2 cellular contexts compared by ENCODE assay signal in the genomic region with DNA sequence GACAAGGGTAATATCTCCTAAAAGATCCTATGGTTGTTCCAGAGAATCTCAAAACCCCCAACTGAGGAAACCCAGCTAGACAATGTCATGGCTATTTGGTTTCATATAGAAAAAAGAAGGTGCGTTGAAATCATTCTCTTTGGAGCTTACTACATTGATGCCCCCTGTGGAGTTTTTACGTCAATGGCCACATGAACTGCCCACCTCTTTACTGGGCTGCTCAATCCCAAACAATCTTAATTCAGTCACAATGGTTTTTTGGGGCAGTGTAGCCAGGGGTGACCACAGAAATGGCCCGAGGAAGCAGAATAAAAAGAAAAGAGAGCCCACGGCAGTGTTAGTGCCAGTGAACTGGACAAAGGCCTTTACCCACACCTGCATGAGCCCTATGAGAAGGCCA.
TF ChIP-seq lines count a peak whose summit lies in the region.

No MANE protein-coding gene starts in this region.

TF ChIP-seq in HepG2, 621 proteins besides CTCF, POLR2A, EP300 and RAD21:
- no peak for TF ChIP-seq NR2F1 (CRISPR knock-in tag; IDR thresholded peaks at IDR 0.05)
- TF ChIP-seq ZBTB7A (CRISPR knock-in tag; IDR thresholded peaks at IDR 0.05) = no peak
- TF ChIP-seq ZNF138 (CRISPR knock-in tag; IDR thresholded peaks at IDR 0.05; ENCODE audit: low read depth) = no peak
- TF ChIP-seq PCBP1 (IDR thresholded peaks at IDR 0.05; ENCODE audit: borderline replicate concordance, low read depth, low read length) = no peak
- no peak for TF ChIP-seq NFATC3 (CRISPR knock-in tag; IDR thresholded peaks at IDR 0.05)
- 0 out of 2 replicates have a peak, but pooled peaks have one; percentile 0 for TF ChIP-seq POLR2G (IDR thresholded peaks at IDR 0.05; ENCODE audit: low read depth, low read length)

TF ChIP-seq in Ishikawa, 13 proteins besides CTCF, POLR2A, EP300 and RAD21:
- no peak for TF ChIP-seq EGR1 (IDR thresholded peaks at IDR 0.05)
- TF ChIP-seq CREB1 (IDR thresholded peaks at IDR 0.05; ENCODE audit: low read depth) = peak; percentile 52; the same call in 1 of the 2 replicates
- TF ChIP-seq FOXM1 (IDR thresholded peaks at IDR 0.05; ENCODE audit: borderline replicate concordance, low read depth) = peak; percentile 20; the same call in 1 of the 2 replicates
- TF ChIP-seq TCF12 (IDR thresholded peaks at IDR 0.05; ENCODE audit: low read depth) = peak; percentile 45; the same call in 1 of the 2 replicates
